ENCODE assay signal across 8 cellular contexts in genomic region chr3:71581981-71582611, GRCh38. TPM values are rescaled to one million over a fixed set of nuclear protein-coding genes. Genes with fewer than 3 reads are reported as not detected.
DNase-seq lines count a peak whose midpoint lies in the region; ATAC-seq and TF ChIP-seq lines count a peak whose summit lies in the region.

No MANE protein-coding gene starts in this region.

- H3K4me1 ChIP-seq in neuron (ENCODE audit: insufficient read depth, low read length) (peaks cover 32% of the 10 kb centered on the region), testis (peaks cover 9% of the 10 kb centered on the region)

- TF ChIP-seq POLR2A in testis (IDR thresholded peaks at IDR 0.05) = no peak

- no peaks in the 10 kb centered on the region for H3K9me3 ChIP-seq in neuron (ENCODE audit: low read length)
- H3K9me3 ChIP-seq in testis = no peaks in the 10 kb centered on the region

- peak overlapping the region; percentile 63 for H3K4me3 ChIP-seq in HFF-Myc (replicated peaks; ENCODE audit: low read depth, low read length)
- peak overlapping the region; percentile 81 for H3K4me3 ChIP-seq in neuron (ENCODE audit: low read length)
- peak overlapping the region; percentile 79 to 80 for H3K4me3 ChIP-seq in testis

- no peak for TF ChIP-seq CTCF in HFF-Myc (IDR thresholded peaks at IDR 0.05; ENCODE audit: low read depth, low read length, missing control alignments)
- no peak for TF ChIP-seq CTCF in RWPE1 (conservative IDR thresholded peaks at IDR 0.05; ENCODE audit: low read depth)
- TF ChIP-seq CTCF in testis (IDR thresholded peaks at IDR 0.05) = no peak

- CTCF ChIA-PET in RWPE1 (lab: Yijun Ruan, JAX) = interaction anchor here (0.8 kb wide), 1 partner anchor 520 kb away, joined by 3 read pairs; no protein-coding TSS in a partner anchor

- POLR2A ChIA-PET in RWPE1 (lab: Yijun Ruan, JAX; ENCODE audit: low non-redundant PET) = interaction anchor here (0.6 kb wide), 1 partner anchor 405 kb away, joined by 5 read pairs; no protein-coding TSS in a partner anchor

- ATAC-seq in HG03108 (IDR thresholded peaks at IDR 0.05; ENCODE audit: unreplicated experiment) = no peak

- intact Hi-C loops in testis (cut with DNase I; ENCODE audit: low total_unique reads) = no loop called here

- H3K27ac ChIP-seq in RWPE1 (peak overlapping the region; percentile 97), testis (peak overlapping the region; percentile 94 to 95)

- DNase-seq in HFF-Myc (ENCODE audit: extremely low read depth, low read depth) = no peak
- no peak for DNase-seq in RWPE1 (ENCODE audit: low spot score)
- DNase-seq in activated naive CD4-positive, alpha-beta T cell treated with anti-CD3 and anti-CD28 coated beads, Interleukin-2, amount 50 U/mL, for 16 hours = peak; percentile 61
- DNase-seq in glomerular visceral epithelial cell (ENCODE audit: extremely low spot score) = peak; percentile 82
- DNase-seq in testis = peak; percentile 54
- no peak for DNase-seq in GM19240 (ENCODE audit: insufficient read length, low spot score)

- H3K27me3 ChIP-seq in neuron (ENCODE audit: insufficient read depth, low read length) (no peaks in the 10 kb centered on the region), testis (no peaks in the 10 kb centered on the region)

- 0 to 1% methylated on average over 26 to 62 of the region's 62 CpGs for WGBS in testis, 2 donors

- peak overlapping the region; percentile 82 for H2AFZ ChIP-seq in neuron (ENCODE audit: low read depth, low read length)

- no peaks in the 10 kb centered on the region for H3K36me3 ChIP-seq in neuron (ENCODE audit: insufficient read depth, low read length)
- no peaks in the 10 kb centered on the region for H3K36me3 ChIP-seq in testis (ENCODE audit: low read depth, missing control alignments)

RNA-seq across cellular contexts. Expression of gene FOXP1, which starts 1.4 kb away (rescaled TPM):
- total RNA-seq in testis = 100 to 1,000 TPM in 1 of 2 donors, 10 to 100 TPM in 1; 75.9 to 105 TPM
- polyA plus RNA-seq in testis (ENCODE audit: insufficient read depth, low read depth, low replicate concordance) = 37.8 TPM

Comparison
In these comparisons a context has a peak if more than half of its experiments do, and no peak if none do; other contexts are left out.
1. DNase-seq: peak in activated naive CD4-positive, alpha-beta T cell treated with anti-CD3 and anti-CD28 coated beads, Interleukin-2, amount 50 U/mL, for 16 hours (single experiment), glomerular visceral epithelial cell (single experiment) and testis (single experiment); none in HFF-Myc (single experiment), RWPE1 (single experiment) and GM19240 (single experiment).
2. Peak in every context shown above with its lines, with median percentiles within 50 percentile points of each other: H3K4me3 ChIP-seq.